21 cellular contexts compared by ENCODE assay signal in the genomic region with DNA sequence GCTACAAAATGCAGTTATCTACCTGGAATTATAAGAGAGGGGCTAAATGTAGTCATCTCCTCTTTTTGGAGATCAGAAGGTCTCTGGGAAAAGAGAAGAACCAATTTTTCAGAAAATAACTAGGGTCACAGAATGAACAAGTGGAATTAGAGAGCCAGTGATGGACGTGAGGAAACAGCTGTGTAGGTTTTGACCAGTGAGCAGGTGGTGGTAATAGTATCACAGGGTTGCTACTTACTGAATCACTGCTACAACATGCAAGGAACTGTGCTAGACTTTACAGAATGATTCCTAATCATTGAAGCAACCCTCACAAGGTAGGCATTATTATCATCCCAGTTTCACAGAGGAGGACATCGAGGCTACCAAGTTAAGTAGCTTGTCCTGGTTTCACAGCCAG. TPM values are rescaled to one million over a fixed set of nuclear protein-coding genes. Genes with fewer than 3 reads are reported as not detected.
"Had no signal": no experiment of that assay in that cellular context is flagged by ENCODE, and none has a peak within 500 bp of the region (broad histone marks: within the 10 kb centered on the region; RNA-seq: fewer than 3 reads in every experiment).

No MANE protein-coding gene starts in this region.

- H3K4me3 Mint-ChIP-seq: stimulated activated naive CD8-positive, alpha-beta T cell treated with anti-CD3 and anti-CD28 coated beads, Interleukin-15, amount 100 ng/mL, for 72 hours had no signal

- H3K4me2 ChIP-seq: hepatocyte had no signal

- H3K27me3 Mint-ChIP-seq: stimulated activated naive CD8-positive, alpha-beta T cell treated with anti-CD3 and anti-CD28 coated beads, Interleukin-15, amount 100 ng/mL, for 72 hours had no signal

- H2AFZ ChIP-seq: hepatocyte had no signal

- H3K27ac Mint-ChIP-seq: stimulated activated naive CD8-positive, alpha-beta T cell treated with anti-CD3 and anti-CD28 coated beads, Interleukin-15, amount 100 ng/mL, for 72 hours had no signal

- DNase-seq: activated CD4-positive, alpha-beta T cell treated with anti-CD3 and anti-CD28 coated beads, Interleukin-2, amount 50 U/mL, for 1 hour; activated CD8-positive, alpha-beta memory T cell treated with anti-CD3 and anti-CD28 coated beads for 24 hours; activated naive CD4-positive, alpha-beta T cell treated with Interleukin-2 at 50 U/mL for 16 hours; adrenal gland; caudate nucleus; colonic mucosa; mammary epithelial cell; mucosa of descending colon; spleen; stimulated activated naive CD8-positive, alpha-beta T cell treated with anti-CD3 and anti-CD28 coated beads, Interleukin-15, amount 100 ng/mL, for 72 hours; upper lobe of right lung had no signal

- H3K36me3 ChIP-seq: colonic mucosa had no signal

- ATAC-seq: activated CD4-positive, CD25-positive, alpha-beta regulatory T cell treated with anti-CD3 and anti-CD28 coated beads, Interleukin-2, amount 50 U/mL, for 24 hours; gastroesophageal sphincter; left lobe of liver; mucosa of descending colon; pancreas; sciatic nerve; stimulated activated naive CD8-positive, alpha-beta T cell treated with anti-CD3 and anti-CD28 coated beads, Interleukin-15, amount 100 ng/mL, for 72 hours; upper lobe of right lung had no signal

- H3K9me3 Mint-ChIP-seq: stimulated activated naive CD8-positive, alpha-beta T cell treated with anti-CD3 and anti-CD28 coated beads, Interleukin-15, amount 100 ng/mL, for 72 hours had no signal

- H3K27me3 ChIP-seq: adrenal gland, colonic mucosa, gastroesophageal sphincter, hepatocyte, pancreas, spleen, upper lobe of right lung had no signal

- H3K9me3 ChIP-seq: adrenal gland, colonic mucosa, gastroesophageal sphincter, mucosa of descending colon, pancreas, spleen, upper lobe of right lung had no signal

- H3K4me3 ChIP-seq: adrenal gland, colonic mucosa, gastroesophageal sphincter, hepatocyte, mucosa of descending colon, pancreas, spleen, upper lobe of right lung had no signal

- H3K27ac ChIP-seq: adrenal gland, colonic mucosa, gastroesophageal sphincter, hepatocyte, pancreas, spleen, upper lobe of right lung had no signal

RNA-seq across cellular contexts. Expression of gene ATP6V1G2, which starts 1.7 kb away (rescaled TPM):
- total RNA-seq: left lobe of liver had no signal

RNA-seq across cellular contexts. Expression of gene MCCD1, which starts 15.9 kb away (rescaled TPM):
- total RNA-seq: adrenal gland; colonic mucosa; gastroesophageal sphincter; left lobe of liver; mammary epithelial cell; mucosa of descending colon; pancreas; sciatic nerve; spleen; T-helper 2 cell treated with Interferon-gamma antibody and Interleukin-4, amounts not matched to agents 100 ng/mL and 5 ng/mL, for 36 hours; temporal lobe; upper lobe of right lung had no signal
- polyA plus RNA-seq: adrenal gland, esophagus, keratinocyte, mammary epithelial cell, pancreas, spleen had no signal

RNA-seq across cellular contexts. Expression of gene LTA, which starts 27.4 kb away (rescaled TPM):
- total RNA-seq: gastroesophageal sphincter, hepatocyte, mammary epithelial cell, temporal lobe had no signal
- polyA plus RNA-seq: hepatocyte, mammary epithelial cell had no signal
